27 cellular contexts compared by ENCODE assay signal in the genomic region with DNA sequence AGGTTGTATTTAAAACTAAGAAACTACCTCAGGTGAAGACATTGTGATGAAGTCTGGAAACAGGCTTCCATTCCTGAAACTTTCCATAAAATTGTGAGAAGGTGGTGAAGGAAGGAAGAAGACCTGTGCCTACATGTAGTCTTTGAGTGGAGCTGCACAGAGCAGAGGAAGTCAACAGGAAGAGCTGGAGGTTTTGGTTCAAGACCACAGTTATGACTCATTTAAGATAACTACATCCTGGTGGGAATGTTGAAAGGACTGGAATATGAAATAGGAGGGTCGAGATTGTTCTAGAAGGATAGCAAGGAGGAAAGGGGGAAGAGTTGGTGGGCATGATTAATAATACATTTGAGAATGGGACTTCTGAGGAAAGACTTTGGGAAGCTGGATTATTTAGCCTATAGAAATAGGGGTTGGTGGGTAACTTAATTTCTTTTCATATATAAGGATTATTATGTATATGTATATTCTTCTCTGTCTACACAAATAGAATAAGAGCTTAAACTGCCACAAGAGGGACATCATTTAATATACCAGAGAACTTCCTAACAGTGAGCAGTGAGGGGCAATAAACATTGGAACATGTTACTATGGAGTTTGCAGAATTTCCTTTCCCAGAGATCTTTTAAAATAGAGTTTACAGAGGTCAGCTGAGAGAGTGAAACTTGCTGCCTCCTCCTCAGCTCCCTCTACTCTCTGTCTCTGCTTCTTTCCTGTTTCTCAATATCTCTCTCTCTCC. TPM values are rescaled to one million over a fixed set of nuclear protein-coding genes. Genes with fewer than 3 reads are reported as not detected.
A peak's percentile ranks its signal among the peaks of the same experiment; 100 is the strongest.
DNase-seq lines count a peak whose midpoint lies in the region; ATAC-seq and TF ChIP-seq lines count a peak whose summit lies in the region.
"Had no signal": no experiment of that assay in that cellular context is flagged by ENCODE, and none has a peak within 500 bp of the region (broad histone marks: within the 10 kb centered on the region; RNA-seq: fewer than 3 reads in every experiment).

No MANE protein-coding gene starts in this region.

- no peaks in the 10 kb centered on the region for H3K4me1 ChIP-seq in CD4-positive, CD25-positive, alpha-beta regulatory T cell (ENCODE audit: control insufficient read depth, insufficient read depth, low read length, poor library complexity, severe bottlenecking)

- DNase-seq in CD4-positive, CD25-positive, alpha-beta regulatory T cell = no peak
- DNase-seq in EH (ENCODE audit: low read depth) (peak; percentile 27), T-cell (no peak), fibroblast of villous mesenchyme (ENCODE audit: low read depth) (peak; percentile 42), activated gamma-delta T cell treated with Interleukin-2 at 50 U/mL for 16 hours (no peak), NCI-H510A treated with DMSO at 0.1 percent for 48 hours (lab: John Stamatoyannopoulos, UW) (no peak), NCI-H345 treated with DMSO at 0.1 percent for 48 hours (lab: John Stamatoyannopoulos, UW; ENCODE audit: unreplicated experiment) (no peak)
- DNase-seq: activated CD4-positive, alpha-beta T cell treated with anti-CD3 and anti-CD28 coated beads, Interleukin-2, amount 50 U/mL, for 1 hour; activated naive CD8-positive, alpha-beta T cell treated with anti-CD3 and anti-CD28 coated beads, Interleukin-2, amount 10 ng/mL, durations not matched to agents 7 days and 5 days; DMS53; effector CD4-positive, alpha-beta T cell; erythroblast; NCI-H1048; NCI-H1694 treated with DMSO at 0.1 percent for 48 hours; NCI-H2227 treated with DMSO at 0.1 percent for 48 hours; stimulated activated CD4-positive, alpha-beta T cell treated with anti-CD3 and anti-CD28 coated beads, Interleukin-15, amount 100 ng/mL, for 24 hours; T1000 had no signal

- no peaks in the 10 kb centered on the region for H3K27me3 ChIP-seq in CD4-positive, CD25-positive, alpha-beta regulatory T cell (ENCODE audit: control insufficient read depth, insufficient read depth, low read length)
- H3K27me3 ChIP-seq: neutrophil had no signal

- no peaks in the 10 kb centered on the region for H3K36me3 Mint-ChIP-seq in CD4-positive, CD25-positive, alpha-beta regulatory T cell
- H3K36me3 Mint-ChIP-seq in T-cell = no peaks in the 10 kb centered on the region
- H3K36me3 Mint-ChIP-seq: activated naive CD8-positive, alpha-beta T cell treated with anti-CD3 and anti-CD28 coated beads, Interleukin-2, amount 10 ng/mL, durations not matched to agents 7 days and 5 days; CD14-positive monocyte had no signal

- peaks cover 0 to 1% (median 0%) of the 10 kb centered on the region in 7 donors for H3K9me3 Mint-ChIP-seq in CD4-positive, CD25-positive, alpha-beta regulatory T cell
- no peaks in the 10 kb centered on the region for H3K9me3 Mint-ChIP-seq in T-cell
- H3K9me3 Mint-ChIP-seq: activated naive CD8-positive, alpha-beta T cell treated with anti-CD3 and anti-CD28 coated beads, Interleukin-2, amount 10 ng/mL, durations not matched to agents 7 days and 5 days; CD14-positive monocyte; stimulated activated naive CD8-positive, alpha-beta T cell treated with anti-CD3 and anti-CD28 coated beads, Interleukin-15, Interleukin-2, amounts not matched to agents 100 ng/mL and 50 ng/mL, for 24 hours had no signal

- no peaks in the 10 kb centered on the region for H3K27me3 Mint-ChIP-seq in CD4-positive, CD25-positive, alpha-beta regulatory T cell
- H3K27me3 Mint-ChIP-seq in T-cell = peaks cover 0 to 24% of the 10 kb centered on the region in 2 donors
- H3K27me3 Mint-ChIP-seq: activated naive CD8-positive, alpha-beta T cell treated with anti-CD3 and anti-CD28 coated beads, Interleukin-2, amount 10 ng/mL, durations not matched to agents 7 days and 5 days; progenitor cell of endocrine pancreas had no signal

- no peaks in the 10 kb centered on the region for H3K9me3 ChIP-seq in CD4-positive, CD25-positive, alpha-beta regulatory T cell (ENCODE audit: control insufficient read depth in 2 of 2, low read length in 2 of 2)
- H3K9me3 ChIP-seq: neutrophil had no signal

- ATAC-seq in CD4-positive, CD25-positive, alpha-beta regulatory T cell (ENCODE audit: low read depth in 2 of 2) = no peak
- ATAC-seq in T-cell (replicated peaks in 1 of 4) = no peak

- H3K4me1 Mint-ChIP-seq in CD4-positive, CD25-positive, alpha-beta regulatory T cell = peaks cover 0 to 16% (median 3%) of the 10 kb centered on the region in 4 donors
- peaks cover 24 to 66% (median 26%) of the 10 kb centered on the region in 3 donors for H3K4me1 Mint-ChIP-seq in T-cell
- H3K4me1 Mint-ChIP-seq: CD14-positive monocyte had no signal

- no peaks in the 10 kb centered on the region for H3K36me3 ChIP-seq in CD4-positive, CD25-positive, alpha-beta regulatory T cell (ENCODE audit: control insufficient read depth, insufficient read depth, low read length)
- H3K36me3 ChIP-seq: neutrophil had no signal

- H3K4me3 Mint-ChIP-seq in CD4-positive, CD25-positive, alpha-beta regulatory T cell = no peak overlapping the region
- H3K4me3 Mint-ChIP-seq in T-cell = peak overlapping the region in 2 of 3 donors; percentile 2 to 45
- H3K4me3 Mint-ChIP-seq: activated naive CD8-positive, alpha-beta T cell treated with anti-CD3 and anti-CD28 coated beads, Interleukin-2, amount 10 ng/mL, durations not matched to agents 7 days and 5 days; CD14-positive monocyte; stimulated activated naive CD8-positive, alpha-beta T cell treated with anti-CD3 and anti-CD28 coated beads, Interleukin-15, Interleukin-2, amounts not matched to agents 100 ng/mL and 50 ng/mL, for 24 hours had no signal

- POLR2A ChIA-PET in T-cell (lab: Charles Lee) = no interaction called here

- no peak overlapping the region for H3K27ac ChIP-seq in CD4-positive, CD25-positive, alpha-beta regulatory T cell (ENCODE audit: insufficient read depth, low read length, poor library complexity, severe bottlenecking)
- H3K27ac ChIP-seq: neutrophil had no signal

- no peak for TF ChIP-seq CTCF in fibroblast of villous mesenchyme (IDR thresholded peaks at IDR 0.05; ENCODE audit: insufficient read depth, low read depth, low read length)

- H3K27ac Mint-ChIP-seq in CD4-positive, CD25-positive, alpha-beta regulatory T cell = peak overlapping the region in 2 of 3 donors; percentile 0 to 97
- H3K27ac Mint-ChIP-seq in T-cell = peak overlapping the region in 1 of 2 donors; percentile 78
- H3K27ac Mint-ChIP-seq: activated naive CD8-positive, alpha-beta T cell treated with anti-CD3 and anti-CD28 coated beads, Interleukin-2, amount 10 ng/mL, durations not matched to agents 7 days and 5 days; progenitor cell of endocrine pancreas; stimulated activated naive CD8-positive, alpha-beta T cell treated with anti-CD3 and anti-CD28 coated beads, Interleukin-15, Interleukin-2, amounts not matched to agents 100 ng/mL and 50 ng/mL, for 24 hours had no signal

- no peak overlapping the region for H3K4me3 ChIP-seq in CD4-positive, CD25-positive, alpha-beta regulatory T cell (ENCODE audit: low read depth, low read length)
- no peak overlapping the region for H3K4me3 ChIP-seq in fibroblast of villous mesenchyme (ENCODE audit: low read depth, low read length)
- H3K4me3 ChIP-seq: lung had no signal

- CTCF ChIA-PET in T-cell (lab: Charles Lee) = interaction anchor here in 1 of 2 donors (1.3 kb wide), 1 partner anchor 107 kb away, joined by 4 read pairs; no protein-coding TSS in a partner anchor

RNA-seq across cellular contexts. Expression of a gene that starts 23.5 kb away (rescaled TPM):
- not detected for total RNA-seq in CD4-positive, CD25-positive, alpha-beta regulatory T cell
- not detected for polyA plus RNA-seq in CD4-positive, CD25-positive, alpha-beta regulatory T cell
- not detected for total RNA-seq in T-cell
- not detected in 2 replicates for total RNA-seq in fibroblast of villous mesenchyme
- total RNA-seq: activated naive CD8-positive, alpha-beta T cell treated with anti-CD3 and anti-CD28 coated beads, Interleukin-2, amount 10 ng/mL, durations not matched to agents 7 days and 5 days; chondrocyte; kidney epithelial cell; lung; myocyte; OCI-LY7; progenitor cell of endocrine pancreas had no signal
- polyA plus RNA-seq: AG04450, CD14-positive monocyte had no signal

RNA-seq across cellular contexts. Expression of a gene that starts 36.0 kb away (rescaled TPM):
- total RNA-seq in CD4-positive, CD25-positive, alpha-beta regulatory T cell = not detected
- not detected for polyA plus RNA-seq in CD4-positive, CD25-positive, alpha-beta regulatory T cell
- total RNA-seq in T-cell (not detected), fibroblast of villous mesenchyme (not detected in 2 replicates)
- total RNA-seq: activated naive CD8-positive, alpha-beta T cell treated with anti-CD3 and anti-CD28 coated beads, Interleukin-2, amount 10 ng/mL, durations not matched to agents 7 days and 5 days; chondrocyte; kidney epithelial cell; lung; myocyte; OCI-LY7; progenitor cell of endocrine pancreas had no signal
- polyA plus RNA-seq: AG04450, CD14-positive monocyte, lung had no signal

Comparison
In these comparisons a context has a peak if more than half of its experiments do, and no peak if none do; other contexts are left out.
1. DNase-seq: peak in EH (single experiment) and fibroblast of villous mesenchyme (single experiment); none in CD4-positive, CD25-positive, alpha-beta regulatory T cell (0 of 3), T-cell (0 of 34), activated gamma-delta T cell treated with Interleukin-2 at 50 U/mL for 16 hours (single experiment), NCI-H510A treated with DMSO at 0.1 percent for 48 hours (single experiment) and NCI-H345 treated with DMSO at 0.1 percent for 48 hours (single experiment).
2. H3K4me3 Mint-ChIP-seq: peak in T-cell (2 of 3); none in CD4-positive, CD25-positive, alpha-beta regulatory T cell (0 of 4).